ENCODE assay signal across 8 cellular contexts in genomic region chr1:51235611-51236547, GRCh38. TPM values are rescaled to one million over a fixed set of nuclear protein-coding genes. Genes with fewer than 3 reads are reported as not detected.
DNase-seq lines count a peak whose midpoint lies in the region; ATAC-seq and TF ChIP-seq lines count a peak whose summit lies in the region.

Gene RNF11 (plus strand): TSS chr1:51236273. CDS start chr1:51236757, 484 bp downstream.

- H3K9me2 ChIP-seq in SU-DHL-6 (replicated peaks; ENCODE audit: insufficient read depth, low read length): no peaks in the 10 kb centered on the region

- no peaks in the 10 kb centered on the region for H3K9me3 Mint-ChIP-seq in activated naive CD8-positive, alpha-beta T cell treated with anti-CD3 and anti-CD28 coated beads, Interleukin-2, amount 10 ng/mL, durations not matched to agents 7 days and 5 days

- H3K79me2 ChIP-seq in SU-DHL-6 (ENCODE audit: insufficient read depth, low read length): no peaks in the 10 kb centered on the region

- H3K4me1 ChIP-seq in ovary (ENCODE audit: insufficient read depth): peaks cover 5% of the 10 kb centered on the region
- peaks cover 19% of the 10 kb centered on the region for H3K4me1 ChIP-seq in thymus (ENCODE audit: control insufficient read depth, insufficient read depth, low read length)

- TF ChIP-seq EP300 in ovary (IDR thresholded peaks at IDR 0.05): no peak

- intact Hi-C loops in head of caudate nucleus (cut with DNase I): loop anchor here (10.0 kb wide), 1 partner anchor 639 kb away; the partner anchor contains the start of gene NRDC
- intact Hi-C loops in ovary (cut with DNase I): no loop called here

- ATAC-seq in HG02623 (IDR thresholded peaks at IDR 0.05; ENCODE audit: unreplicated experiment): peak; percentile 78
- peak; percentile 96 for ATAC-seq in activated naive CD8-positive, alpha-beta T cell treated with anti-CD3 and anti-CD28 coated beads, Interleukin-2, amount 10 ng/mL, durations not matched to agents 7 days and 5 days (ENCODE audit: low read depth)

- H3K27me3 ChIP-seq in SU-DHL-6 (ENCODE audit: low read length) (peaks cover 3% of the 10 kb centered on the region; the same call in 1 of the 2 replicates), ovary (no peaks in the 10 kb centered on the region), thymus (ENCODE audit: control insufficient read depth, insufficient read depth) (no peaks in the 10 kb centered on the region)

- POLR2A ChIA-PET in activated naive CD8-positive, alpha-beta T cell treated with anti-CD3 and anti-CD28 coated beads, Interleukin-2, amount 10 ng/mL, durations not matched to agents 7 days and 5 days (lab: Charles Lee): interaction anchor here (0.6 to 2.0 kb wide), 12 partner anchors 11 to 951 kb away, joined by 3 to 8 read pairs (median 4); partner anchors contain the start of gene FAF1

- H3F3A ChIP-seq in SU-DHL-6 (ENCODE audit: insufficient read depth): peaks cover 13% of the 10 kb centered on the region

- TF ChIP-seq CTCF in SU-DHL-6 (IDR thresholded peaks at IDR 0.05; ENCODE audit: insufficient read depth, low read length, poor library complexity, severe bottlenecking): no peak
- TF ChIP-seq CTCF in ovary (IDR thresholded peaks at IDR 0.05): peak in 2 of 3 donors; percentile 12 to 25

- peak within 1 kb of the TSS; percentile 95 for H2AFZ ChIP-seq in SU-DHL-6 (ENCODE audit: low read depth, low read length, severe bottlenecking)

- peaks cover 27% of the 10 kb centered on the region for H3K4me1 Mint-ChIP-seq in activated naive CD8-positive, alpha-beta T cell treated with anti-CD3 and anti-CD28 coated beads, Interleukin-2, amount 10 ng/mL, durations not matched to agents 7 days and 5 days

- H3K27ac ChIP-seq in SU-DHL-6 (ENCODE audit: low read depth, low read length) (no peak within 1 kb of the TSS), ovary (peak within 1 kb of the TSS; percentile 87 to 94), thymus (ENCODE audit: low read depth) (peak within 1 kb of the TSS; percentile 97)

- peak; percentile 91 for TF ChIP-seq POLR2A in GM10847 (IDR thresholded peaks at IDR 0.05; ENCODE audit: extremely low read depth, insufficient read length)
- peak; percentile 97 for TF ChIP-seq POLR2A in ovary (IDR thresholded peaks at IDR 0.05)

- peaks cover 18% of the 10 kb centered on the region; the same call in 1 of the 2 replicates for H4K20me1 ChIP-seq in SU-DHL-6 (ENCODE audit: low read depth, low read length)

- WGBS in ovary, 3 donors: 0 to 1% (median 1%) methylated on average over 37 to 61 of the region's 62 CpGs
- 1% methylated on average over 61 of the region's 62 CpGs for WGBS in thymus

- H3K36me3 Mint-ChIP-seq in activated naive CD8-positive, alpha-beta T cell treated with anti-CD3 and anti-CD28 coated beads, Interleukin-2, amount 10 ng/mL, durations not matched to agents 7 days and 5 days: peaks cover 3% of the 10 kb centered on the region

- peak; percentile 97 for DNase-seq in NCI-H1105 (lab: John Stamatoyannopoulos, UW)
- DNase-seq in activated naive CD8-positive, alpha-beta T cell treated with anti-CD3 and anti-CD28 coated beads, Interleukin-2, amount 10 ng/mL, durations not matched to agents 7 days and 5 days: peak; percentile 97
- peak; percentile 86 to 98 (median 95) for DNase-seq in head of caudate nucleus
- peak; percentile 94 to 97 (median 96) for DNase-seq in ovary

- peak within 1 kb of the TSS; percentile 61 for H3K9ac ChIP-seq in SU-DHL-6 (ENCODE audit: low read length)

- H3K36me3 ChIP-seq in SU-DHL-6 (ENCODE audit: low read length) (no peaks in the 10 kb centered on the region), ovary (no peaks in the 10 kb centered on the region), thymus (ENCODE audit: control insufficient read depth, insufficient read depth) (no peaks in the 10 kb centered on the region)

- H3K4me2 ChIP-seq in SU-DHL-6 (ENCODE audit: low read depth, low read length, poor library complexity, severe bottlenecking): peak within 1 kb of the TSS; percentile 90

- H3K9me3 ChIP-seq in SU-DHL-6 (ENCODE audit: insufficient read depth, low read length) (no peaks in the 10 kb centered on the region), ovary (no peaks in the 10 kb centered on the region), thymus (ENCODE audit: control insufficient read depth) (no peaks in the 10 kb centered on the region)

- peak within 1 kb of the TSS; percentile 98 for H3K4me3 Mint-ChIP-seq in activated naive CD8-positive, alpha-beta T cell treated with anti-CD3 and anti-CD28 coated beads, Interleukin-2, amount 10 ng/mL, durations not matched to agents 7 days and 5 days

- H3K4me3 ChIP-seq in SU-DHL-6 (ENCODE audit: insufficient read depth, low read length, poor library complexity, severe bottlenecking) (peak within 1 kb of the TSS; percentile 77), ovary (peak within 1 kb of the TSS; percentile 96), thymus (ENCODE audit: low read length) (peak within 1 kb of the TSS; percentile 98)

- H3K27ac Mint-ChIP-seq in activated naive CD8-positive, alpha-beta T cell treated with anti-CD3 and anti-CD28 coated beads, Interleukin-2, amount 10 ng/mL, durations not matched to agents 7 days and 5 days: peak within 1 kb of the TSS; percentile 97

- H3K27me3 Mint-ChIP-seq in activated naive CD8-positive, alpha-beta T cell treated with anti-CD3 and anti-CD28 coated beads, Interleukin-2, amount 10 ng/mL, durations not matched to agents 7 days and 5 days: no peaks in the 10 kb centered on the region

RNA-seq across cellular contexts. Expression of gene RNF11, which starts in this region (rescaled TPM):
- 10 to 100 TPM; 36.2 to 37.5 TPM for total RNA-seq in activated naive CD8-positive, alpha-beta T cell treated with anti-CD3 and anti-CD28 coated beads, Interleukin-2, amount 10 ng/mL, durations not matched to agents 7 days and 5 days
- total RNA-seq in ovary: 100 to 1,000 TPM; 108 to 209 (median 126) TPM
- polyA plus RNA-seq in ovary (100 to 1,000 TPM; 124 to 138 TPM), thymus (67.9 TPM)
